ENCODE assay signal across 18 cellular contexts in the genomic region with DNA sequence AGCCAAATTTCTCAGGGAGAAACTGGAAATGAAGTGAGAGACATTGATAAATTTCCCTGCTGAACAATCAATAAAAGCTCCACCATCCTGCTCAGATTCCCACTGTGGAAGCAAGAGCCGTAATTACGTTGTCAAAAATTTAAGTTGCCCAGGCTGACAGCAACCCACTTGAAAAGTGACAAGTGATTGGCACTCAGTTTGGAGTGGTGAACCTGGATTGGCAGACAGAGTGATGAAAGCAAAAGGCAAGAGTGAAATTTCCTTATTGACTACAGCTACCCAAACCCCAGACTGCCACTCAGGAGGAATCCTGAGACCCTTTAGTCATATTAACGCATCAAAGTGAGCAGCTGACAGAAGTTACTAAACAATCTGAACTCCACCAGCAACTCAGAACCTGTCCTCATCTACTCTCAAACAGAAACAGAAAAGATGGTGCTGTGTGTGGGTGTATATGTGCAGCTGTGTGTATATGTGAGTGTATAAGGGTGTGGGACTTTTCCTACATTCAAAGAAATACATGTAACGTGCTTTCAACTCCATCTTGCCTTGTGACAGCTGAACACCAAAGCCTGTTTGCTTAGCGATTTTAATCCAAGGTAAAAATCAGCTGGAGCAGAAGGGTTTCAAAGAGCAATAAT.
"Had no signal": no experiment of that assay in that cellular context is flagged by ENCODE, and none has a peak within 500 bp of the region (broad histone marks: within the 10 kb centered on the region; RNA-seq: fewer than 3 reads in every experiment).

No MANE protein-coding gene starts in this region.

- H3K9me3 Mint-ChIP-seq: stimulated activated naive CD8-positive, alpha-beta T cell treated with anti-CD3 and anti-CD28 coated beads, Interleukin-15, Interleukin-2, amounts not matched to agents 100 ng/mL and 50 ng/mL, for 24 hours; type B pancreatic cell had no signal

- H3K4me3 ChIP-seq: mucosa of descending colon, psoas muscle, suprapubic skin had no signal

- ATAC-seq: left lobe of liver; mucosa of descending colon; naive thymus-derived CD8-positive, alpha-beta T cell; psoas muscle; sciatic nerve had no signal

- H3K9me3 ChIP-seq: mucosa of descending colon, psoas muscle had no signal

- H3K4me1 Mint-ChIP-seq: naive thymus-derived CD8-positive, alpha-beta T cell had no signal

- H3K4me1 ChIP-seq: psoas muscle, suprapubic skin had no signal

- H3K27ac Mint-ChIP-seq: naive thymus-derived CD8-positive, alpha-beta T cell; stimulated activated naive CD8-positive, alpha-beta T cell treated with anti-CD3 and anti-CD28 coated beads, Interleukin-15, Interleukin-2, amounts not matched to agents 100 ng/mL and 50 ng/mL, for 24 hours; type B pancreatic cell had no signal

- H3K27me3 ChIP-seq: suprapubic skin had no signal

- H3K36me3 ChIP-seq: suprapubic skin had no signal

- H3K4me3 Mint-ChIP-seq: naive thymus-derived CD8-positive, alpha-beta T cell; stimulated activated naive CD8-positive, alpha-beta T cell treated with anti-CD3 and anti-CD28 coated beads, Interleukin-15, Interleukin-2, amounts not matched to agents 100 ng/mL and 50 ng/mL, for 24 hours; type B pancreatic cell had no signal

- DNase-seq: activated CD4-positive, CD25-positive, alpha-beta regulatory T cell treated with anti-CD3 and anti-CD28 coated beads, Interleukin-2, amount 50 U/mL, for 72 hours; activated naive CD4-positive, alpha-beta T cell; activated T-cell treated with anti-CD3 and anti-CD28 coated beads for 4 hours; aorta; cortex of kidney; effector CD8-positive, alpha-beta T cell; foreskin fibroblast; hippocampal formation; mucosa of descending colon; naive thymus-derived CD8-positive, alpha-beta T cell; occipital lobe; psoas muscle had no signal

- FAIRE-seq: keratinocyte had no signal

- H3K27ac ChIP-seq: psoas muscle, suprapubic skin had no signal

- H3K36me3 Mint-ChIP-seq: naive thymus-derived CD8-positive, alpha-beta T cell; type B pancreatic cell had no signal
